8 cellular contexts compared by ENCODE assay signal in the genomic region with DNA sequence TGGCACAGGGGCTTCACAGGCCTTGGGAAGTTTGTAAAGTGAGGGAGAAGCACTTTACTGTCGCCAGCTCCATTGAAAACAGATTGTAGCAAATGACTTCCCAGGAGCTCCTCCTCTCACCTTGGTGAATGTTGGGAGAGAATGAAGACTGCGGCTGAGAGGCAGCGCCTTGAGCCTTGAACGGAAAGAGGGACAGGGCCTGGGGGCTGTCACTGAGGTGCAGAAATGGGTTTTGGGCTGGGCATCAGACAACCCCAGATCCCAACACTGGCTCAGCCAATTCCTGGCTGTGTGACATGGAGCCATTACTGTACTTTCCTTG.
DNase-seq lines count a peak whose midpoint lies in the region; ATAC-seq, FAIRE-seq and TF ChIP-seq lines count a peak whose summit lies in the region.

No MANE protein-coding gene starts in this region.

- in situ Hi-C loops in brain microvascular endothelial cell (cut with HindIII; ENCODE audit: low pct_ligation_motif_present, low sequenced_read_pairs), result no loop called here

- peaks cover 8 to 14% of the 10 kb centered on the region in 2 donors for H3K4me1 ChIP-seq in mucosa of rectum (ENCODE audit: control insufficient read depth in 2 of 2, insufficient read depth in 2 of 2, low read length in 2 of 2)

- H3K9ac ChIP-seq in mucosa of rectum (ENCODE audit: low read depth in 1 of 2, low read length in 2 of 2), result peak overlapping the region; percentile 88 to 90

- no peak overlapping the region for H3K27ac ChIP-seq in brain microvascular endothelial cell
- H3K27ac ChIP-seq in mucosa of rectum (ENCODE audit: low read depth in 2 of 2, low read length in 2 of 2), result peak overlapping the region; percentile 78

- peak overlapping the region; percentile 74 for H3K4me3 ChIP-seq in GM12864 (ENCODE audit: low read depth, low read length)
- H3K4me3 ChIP-seq in brain microvascular endothelial cell (ENCODE audit: low read depth, low read length), result peak overlapping the region; percentile 84
- peak overlapping the region; percentile 90 to 91 for H3K4me3 ChIP-seq in mucosa of rectum (ENCODE audit: low read length in 2 of 2)

- H3K9me3 ChIP-seq in mucosa of rectum (ENCODE audit: control insufficient read depth in 2 of 2, low read length in 2 of 2), result no peaks in the 10 kb centered on the region

- intact Hi-C loops in posterior cingulate gyrus (cut with DNase I), result no loop called here

- H3K27me3 ChIP-seq in brain microvascular endothelial cell (replicated peaks), result no peaks in the 10 kb centered on the region
- no peaks in the 10 kb centered on the region for H3K27me3 ChIP-seq in mucosa of rectum (ENCODE audit: control insufficient read depth in 2 of 2, insufficient read depth in 2 of 2, low read length in 2 of 2)

- peak; percentile 6 for ATAC-seq in HG03175 (IDR thresholded peaks at IDR 0.05; ENCODE audit: unreplicated experiment)
- ATAC-seq in GM19452 (IDR thresholded peaks at IDR 0.05; ENCODE audit: unreplicated experiment), result no peak

- FAIRE-seq in D721Med (lab: Jason Lieb, UNC), result no peak

- H3K36me3 ChIP-seq in brain microvascular endothelial cell (replicated peaks) (no peaks in the 10 kb centered on the region), mucosa of rectum (ENCODE audit: control insufficient read depth in 2 of 2, insufficient read depth in 2 of 2, low read length in 2 of 2) (no peaks in the 10 kb centered on the region)

- DNase-seq in GM12864 (ENCODE audit: low read depth), result no peak
- no peak for DNase-seq in brain microvascular endothelial cell
- no peak for DNase-seq in D721Med (ENCODE audit: insufficient read length, low spot score)
- DNase-seq in posterior cingulate gyrus, result no peak
- no peak for DNase-seq in midbrain (lab: John Stamatoyannopoulos, UW)

- TF ChIP-seq CTCF in GM12864 (IDR thresholded peaks at IDR 0.05; ENCODE audit: low read depth, low read length, missing control alignments) (no peak), brain microvascular endothelial cell (IDR thresholded peaks at IDR 0.05; ENCODE audit: low read depth, low read length, missing control alignments) (no peak), D721Med (IDR thresholded peaks at IDR 0.05; ENCODE audit: insufficient read depth, missing control alignments) (no peak)
